In genomic region chr10:63523015-63523414, GRCh38 we compare ENCODE assay signal across 1 cellular context.
TF ChIP-seq lines count a peak whose summit lies in the region.

No MANE protein-coding gene starts in this region.

TF ChIP-seq in GM12878, 131 proteins besides CTCF, POLR2A, EP300 and RAD21:
- TF ChIP-seq USF1 (IDR thresholded peaks at IDR 0.05; ENCODE audit: borderline replicate concordance, extremely low read length, insufficient read depth, low read depth, low read length) (no peak), GATAD2B (conservative IDR thresholded peaks at IDR 0.05; ENCODE audit: low read depth) (no peak), MTA3 (IDR thresholded peaks at IDR 0.05; ENCODE audit: borderline replicate concordance, low read length) (no peak), NR2C1 (IDR thresholded peaks at IDR 0.05) (no peak), SMC3 (IDR thresholded peaks at IDR 0.05; ENCODE audit: borderline replicate concordance, low read length) (no peak), PAX5 (IDR thresholded peaks at IDR 0.05; ENCODE audit: borderline replicate concordance, low read depth, low read length) (no peak), TCF12 (IDR thresholded peaks at IDR 0.05; ENCODE audit: low read depth, low read length) (no peak), MXI1 (IDR thresholded peaks at IDR 0.05; ENCODE audit: low read depth, low read length) (no peak), BRCA1 (IDR thresholded peaks at IDR 0.05; ENCODE audit: low read depth, low read length) (no peak), BCLAF1 (IDR thresholded peaks at IDR 0.05) (no peak), IRF4 (IDR thresholded peaks at IDR 0.05; ENCODE audit: low read depth, low read length) (no peak), NR2C2 (IDR thresholded peaks at IDR 0.05; ENCODE audit: borderline replicate concordance, control insufficient read depth, insufficient read length, low read depth) (no peak), MTA2 (IDR thresholded peaks at IDR 0.05; ENCODE audit: low read depth) (no peak)
